8 cellular contexts compared by ENCODE assay signal in genomic region chr7:27173412-27174076, GRCh38. TPM values are rescaled to one million over a fixed set of nuclear protein-coding genes. Genes with fewer than 3 reads are reported as not detected.
A peak's percentile ranks its signal among the peaks of the same experiment; 100 is the strongest.
DNase-seq lines count a peak whose midpoint lies in the region; ATAC-seq and TF ChIP-seq lines count a peak whose summit lies in the region.

No MANE protein-coding gene starts in this region.

- H3K4me1 ChIP-seq in ascending aorta (peaks cover 0 to 19% of the 10 kb centered on the region in 2 donors), mesendoderm (ENCODE audit: control insufficient read depth, low read depth, low read length) (no peaks in the 10 kb centered on the region), urinary bladder (ENCODE audit: insufficient read depth) (no peaks in the 10 kb centered on the region)

- H4K5ac ChIP-seq in mesendoderm (ENCODE audit: low read length), result no peak overlapping the region

- H3K27me3 ChIP-seq in ascending aorta, result peaks cover 59% of the 10 kb centered on the region
- peaks cover 90% of the 10 kb centered on the region for H3K27me3 ChIP-seq in mesendoderm (ENCODE audit: insufficient read depth, low read length, poor library complexity)

- H3K36me3 Mint-ChIP-seq in progenitor cell of endocrine pancreas (ENCODE audit: insufficient read depth), result no peaks in the 10 kb centered on the region

- no peak overlapping the region for H3K4me3 Mint-ChIP-seq in progenitor cell of endocrine pancreas (ENCODE audit: low read depth)

- no peaks in the 10 kb centered on the region for H3K79me1 ChIP-seq in mesendoderm (ENCODE audit: low read length)

- no peaks in the 10 kb centered on the region for H3K79me2 ChIP-seq in mesendoderm (ENCODE audit: control insufficient read depth, insufficient read depth, low read length)

- H3K4me3 ChIP-seq in ascending aorta, result peak overlapping the region; percentile 55 to 71
- H3K4me3 ChIP-seq in mesendoderm (ENCODE audit: low read length), result no peak overlapping the region
- H3K4me3 ChIP-seq in urinary bladder (ENCODE audit: low read depth, low read length), result peak overlapping the region; percentile 83

- H3K4me2 ChIP-seq in mesendoderm (ENCODE audit: low read length), result peak overlapping the region; percentile 34

- no peak overlapping the region for H3K27ac Mint-ChIP-seq in progenitor cell of endocrine pancreas

- H4K8ac ChIP-seq in mesendoderm (ENCODE audit: low read depth, low read length), result no peak overlapping the region

- H3K9me3 Mint-ChIP-seq in progenitor cell of endocrine pancreas (ENCODE audit: low read depth), result no peaks in the 10 kb centered on the region

- H2BK5ac ChIP-seq in mesendoderm (ENCODE audit: low read length), result no peak overlapping the region

- H3K27ac ChIP-seq in ascending aorta (peak overlapping the region in 1 of 2 donors; percentile 37), mesendoderm (ENCODE audit: low read depth, low read length) (no peak overlapping the region), urinary bladder (ENCODE audit: low read depth) (peak overlapping the region; percentile 95), substantia nigra (ENCODE audit: low read depth, low read length, poor library complexity, severe bottlenecking) (no peak overlapping the region)

- intact Hi-C loops in ascending aorta (cut with DNase I), result no loop called here

- no peak overlapping the region for H2BK120ac ChIP-seq in mesendoderm (ENCODE audit: low read depth, low read length)

- H3K4ac ChIP-seq in mesendoderm (ENCODE audit: low read depth, low read length), result no peak overlapping the region

- DNase-seq in COR-L47 (lab: John Stamatoyannopoulos, UW) (peak; percentile 64), HuH-7.5 (ENCODE audit: low spot score) (peak; percentile 64), ascending aorta (ENCODE audit: low spot score in 2 of 2) (peak in 1 of 2 donors; percentile 65), mesendoderm (no peak), progenitor cell of endocrine pancreas (ENCODE audit: low spot score, unreplicated experiment) (no peak), substantia nigra (lab: John Stamatoyannopoulos, UW) (no peak)

- WGBS in mesendoderm (ENCODE audit: extremely low coverage, insufficient coverage, low lambda C conversion rate), result no CpG with 5 or more reads among the region's 92 CpGs
- WGBS in urinary bladder, result under 1% methylated on average over 92 of the region's 92 CpGs

- ATAC-seq in GM19351 (IDR thresholded peaks at IDR 0.05; ENCODE audit: unreplicated experiment), result no peak

- H3K9ac ChIP-seq in mesendoderm (ENCODE audit: low read length), result no peak overlapping the region

- H3K4me1 Mint-ChIP-seq in progenitor cell of endocrine pancreas (ENCODE audit: low read depth), result peaks cover 3% of the 10 kb centered on the region

- H2BK15ac ChIP-seq in mesendoderm (replicated peaks; ENCODE audit: low read depth), result no peak overlapping the region

- peak overlapping the region; percentile 25 for H3K56ac ChIP-seq in mesendoderm (ENCODE audit: low read length)

- H3K36me3 ChIP-seq in ascending aorta (no peaks in the 10 kb centered on the region), mesendoderm (ENCODE audit: control insufficient read depth, insufficient read depth, low read length) (no peaks in the 10 kb centered on the region), urinary bladder (ENCODE audit: insufficient read depth) (peaks cover 2% of the 10 kb centered on the region)

- peak overlapping the region; percentile 5 for H3K18ac ChIP-seq in mesendoderm (ENCODE audit: low read length)

- TF ChIP-seq CTCF in ascending aorta (IDR thresholded peaks at IDR 0.05) (no peak), progenitor cell of endocrine pancreas (IDR thresholded peaks at IDR 0.05; ENCODE audit: unreplicated experiment) (no peak)

- H3K9me3 ChIP-seq in ascending aorta, result no peaks in the 10 kb centered on the region

- no peak overlapping the region for H2AK5ac ChIP-seq in mesendoderm (ENCODE audit: low read length)

- peaks cover 84% of the 10 kb centered on the region for H3K27me3 Mint-ChIP-seq in progenitor cell of endocrine pancreas

- no peak overlapping the region for H3K23ac ChIP-seq in mesendoderm (ENCODE audit: low read length)

RNA-seq across cellular contexts. Expression of gene HOXA10, which starts 0.6 kb away (rescaled TPM):
- total RNA-seq in ascending aorta, result not detected
- polyA plus RNA-seq in mesendoderm (2013, experiment 1 of 2), result not detected
- not detected for polyA plus RNA-seq in mesendoderm (2013, experiment 2 of 2)
- total RNA-seq in urinary bladder, result 23.2 TPM
- 44.9 TPM for polyA plus RNA-seq in urinary bladder
- total RNA-seq in progenitor cell of endocrine pancreas, result not detected in 2 replicates

RNA-seq across cellular contexts. Expression of gene HOXA9, which starts 8.2 kb away (rescaled TPM):
- not detected for total RNA-seq in ascending aorta
- polyA plus RNA-seq in mesendoderm (2013, experiment 1 of 2), result not detected
- not detected for polyA plus RNA-seq in mesendoderm (2013, experiment 2 of 2)
- 19.8 TPM for total RNA-seq in urinary bladder
- 20.5 TPM for polyA plus RNA-seq in urinary bladder
- not detected in 2 replicates for total RNA-seq in progenitor cell of endocrine pancreas

RNA-seq across cellular contexts. Expression of gene HOXA11, which starts 11.5 kb away (rescaled TPM):
- total RNA-seq in ascending aorta, result not detected
- polyA plus RNA-seq in mesendoderm (2013, experiment 1 of 2), result not detected
- not detected for polyA plus RNA-seq in mesendoderm (2013, experiment 2 of 2)
- 9.3 TPM for total RNA-seq in urinary bladder
- polyA plus RNA-seq in urinary bladder, result 39.1 TPM
- total RNA-seq in progenitor cell of endocrine pancreas, result not detected in 2 replicates

RNA-seq across cellular contexts. Expression of gene HOXA7, which starts 17.1 kb away (rescaled TPM):
- 12.0 TPM for total RNA-seq in ascending aorta
- 0.01 TPM for polyA plus RNA-seq in mesendoderm (2013, experiment 1 of 2)
- not detected for polyA plus RNA-seq in mesendoderm (2013, experiment 2 of 2)
- 3.7 TPM for total RNA-seq in urinary bladder
- 14.2 TPM for polyA plus RNA-seq in urinary bladder
- total RNA-seq in progenitor cell of endocrine pancreas, result 1.4 and 1.5 TPM in 2 replicates

RNA-seq across cellular contexts. Expression of gene HOXA3, which starts 21.2 kb away (rescaled TPM):
- 14.4 TPM for total RNA-seq in ascending aorta
- polyA plus RNA-seq in mesendoderm (2013, experiment 1 of 2), result not detected
- polyA plus RNA-seq in mesendoderm (2013, experiment 2 of 2), result not detected
- 9.0 TPM for total RNA-seq in urinary bladder
- polyA plus RNA-seq in urinary bladder, result 11.4 TPM
- total RNA-seq in progenitor cell of endocrine pancreas, result 77.4 and 85.5 TPM in 2 replicates

Comparison
In these comparisons a context has a peak if more than half of its experiments do, and no peak if none do; other contexts are left out.
1. DNase-seq: peak in COR-L47 (single experiment) and HuH-7.5 (single experiment); none in mesendoderm (single experiment), progenitor cell of endocrine pancreas (single experiment) and substantia nigra (0 of 49).
2. RNA of gene HOXA10, which starts 0.6 kb away (total RNA-seq): 23.2 TPM in urinary bladder (single experiment); not detected in ascending aorta (single experiment) and not detected in progenitor cell of endocrine pancreas; every median in the first group is over 10 times any median in the second.
3. RNA of gene HOXA9, which starts 8.2 kb away (total RNA-seq): 19.8 TPM in urinary bladder (single experiment); not detected in ascending aorta (single experiment) and not detected in progenitor cell of endocrine pancreas; every median in the first group is over 10 times any median in the second.